20 cellular contexts compared by ENCODE assay signal in the genomic region with DNA sequence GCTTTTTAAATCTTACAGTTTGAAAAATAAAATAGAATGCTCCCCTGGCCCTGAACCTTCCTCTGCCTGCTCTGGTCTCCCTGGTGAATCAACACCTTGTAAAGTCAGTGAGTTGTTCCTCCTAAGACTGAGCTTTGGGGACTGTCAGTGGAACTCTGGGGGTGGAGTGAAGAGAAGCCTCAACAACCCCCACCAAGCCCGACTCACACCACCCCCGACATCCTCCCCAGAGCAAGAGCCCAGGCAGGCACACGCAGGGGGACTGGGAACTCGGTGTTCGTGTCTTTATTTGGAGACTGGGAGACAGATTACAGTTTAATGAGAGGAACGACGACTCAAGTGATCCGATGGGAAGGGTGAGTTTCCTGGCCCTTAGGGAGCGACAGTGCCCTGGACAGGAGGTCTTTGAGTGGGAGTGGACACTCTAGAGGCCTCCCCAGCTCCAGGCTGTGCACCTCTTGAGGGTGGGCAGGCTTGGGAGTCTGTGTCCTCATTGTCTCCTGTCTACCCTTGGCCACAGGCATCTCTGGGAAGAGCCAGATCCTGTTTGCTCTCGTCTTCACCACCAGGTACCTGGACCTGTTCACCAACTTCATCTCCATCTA. TPM values are rescaled to one million over a fixed set of nuclear protein-coding genes. Genes with fewer than 3 reads are reported as not detected.
"Had no signal": no experiment of that assay in that cellular context is flagged by ENCODE, and none has a peak within 500 bp of the region (broad histone marks: within the 10 kb centered on the region; RNA-seq: fewer than 3 reads in every experiment).

No MANE protein-coding gene starts in this region.

- H3K4me1 ChIP-seq: ascending aorta, breast epithelium, lower lobe of right lung had no signal

- H3K9me3 ChIP-seq: ascending aorta, breast epithelium, esophagus squamous epithelium, lower lobe of right lung, pancreas, thoracic aorta had no signal

- H3K36me3 ChIP-seq: ascending aorta, breast epithelium, lower lobe of right lung, pancreas, thoracic aorta had no signal

- H3K36me3 Mint-ChIP-seq: activated naive CD4-positive, alpha-beta T cell treated with anti-CD3 and anti-CD28 coated beads, Interleukin-2, amount 50 U/mL, for 24 hours; stimulated activated naive B cell treated with anti-CD40 and anti-IgM and Interleukin-4, amounts not matched to agents 10 μg/mL and 1 μg/mL and 100 μg/mL, for 72 hours; WTC11 had no signal

- H3K27ac ChIP-seq: ascending aorta, breast epithelium, esophagus squamous epithelium, lower lobe of right lung, pancreas, thoracic aorta had no signal

- H3K27ac Mint-ChIP-seq: activated CD4-positive, alpha-beta T cell treated with anti-CD3 and anti-CD28 coated beads for 36 hours; activated naive CD4-positive, alpha-beta T cell treated with anti-CD3 and anti-CD28 coated beads, Interleukin-2, amount 50 U/mL, for 24 hours; dendritic cell treated with granulocyte-macrophage colony-stimulating factor and Interleukin-4, amounts not matched to agents 40 ng/mL and 50 ng/mL, for 4 days; nephron progenitor cell; stimulated activated naive B cell treated with anti-CD40 and anti-IgM and Interleukin-4, amounts not matched to agents 10 μg/mL and 1 μg/mL and 100 μg/mL, for 72 hours; WTC11 had no signal

- H3K4me1 Mint-ChIP-seq: activated CD4-positive, alpha-beta T cell treated with anti-CD3 and anti-CD28 coated beads for 36 hours; activated naive CD4-positive, alpha-beta T cell treated with anti-CD3 and anti-CD28 coated beads, Interleukin-2, amount 50 U/mL, for 24 hours; stimulated activated naive B cell treated with anti-CD40 and anti-IgM and Interleukin-4, amounts not matched to agents 10 μg/mL and 1 μg/mL and 100 μg/mL, for 72 hours; WTC11 had no signal

- H3K4me3 Mint-ChIP-seq: activated CD4-positive, alpha-beta T cell treated with anti-CD3 and anti-CD28 coated beads for 36 hours; activated naive CD4-positive, alpha-beta T cell treated with anti-CD3 and anti-CD28 coated beads, Interleukin-2, amount 50 U/mL, for 24 hours; dendritic cell treated with granulocyte-macrophage colony-stimulating factor and Interleukin-4, amounts not matched to agents 40 ng/mL and 50 ng/mL, for 4 days; nephron progenitor cell; stimulated activated naive B cell treated with anti-CD40 and anti-IgM and Interleukin-4, amounts not matched to agents 10 μg/mL and 1 μg/mL and 100 μg/mL, for 72 hours; WTC11 had no signal

- H3K4me3 ChIP-seq: ascending aorta, breast epithelium, esophagus squamous epithelium, lower lobe of right lung, pancreas, thoracic aorta had no signal

- DNase-seq: activated CD4-positive, alpha-beta T cell treated with anti-CD3 and anti-CD28 coated beads for 36 hours; activated CD4-positive, alpha-beta T cell treated with anti-CD3 and anti-CD28 coated beads, Interleukin-2, amount 50 U/mL, for 48 hours; activated gamma-delta T cell; cerebellar nuclear complex; effector memory CD4-positive, alpha-beta T cell; esophagus squamous epithelium; left cardiac atrium; lower lobe of right lung; nephron progenitor cell; pancreas; stimulated activated CD4-positive, alpha-beta T cell treated with anti-CD3 and anti-CD28 coated beads, Interleukin-4, amount 100 ng/mL, for 4 hours; stimulated activated naive B cell treated with anti-CD40 and anti-IgM and Interleukin-4, amounts not matched to agents 10 μg/mL and 1 μg/mL and 100 μg/mL, for 72 hours had no signal

- ATAC-seq: activated CD4-positive, alpha-beta T cell treated with anti-CD3 and anti-CD28 coated beads for 36 hours; left cardiac atrium; lower lobe of right lung; pancreas; sciatic nerve; stimulated activated naive B cell treated with anti-CD40 and anti-IgM and Interleukin-4, amounts not matched to agents 10 μg/mL and 1 μg/mL and 100 μg/mL, for 72 hours; WTC11 had no signal

- H3K27me3 ChIP-seq: ascending aorta, breast epithelium, esophagus squamous epithelium, pancreas had no signal

- H3K9me3 Mint-ChIP-seq: activated naive CD4-positive, alpha-beta T cell treated with anti-CD3 and anti-CD28 coated beads, Interleukin-2, amount 50 U/mL, for 24 hours; dendritic cell treated with granulocyte-macrophage colony-stimulating factor and Interleukin-4, amounts not matched to agents 40 ng/mL and 50 ng/mL, for 4 days; nephron progenitor cell; stimulated activated naive B cell treated with anti-CD40 and anti-IgM and Interleukin-4, amounts not matched to agents 10 μg/mL and 1 μg/mL and 100 μg/mL, for 72 hours; WTC11 had no signal

- H3K27me3 Mint-ChIP-seq: activated CD4-positive, alpha-beta T cell treated with anti-CD3 and anti-CD28 coated beads for 36 hours; activated naive CD4-positive, alpha-beta T cell treated with anti-CD3 and anti-CD28 coated beads, Interleukin-2, amount 50 U/mL, for 24 hours had no signal

RNA-seq across cellular contexts. Expression of a gene that starts 19.1 kb away (rescaled TPM):
- total RNA-seq: activated CD4-positive, alpha-beta T cell treated with anti-CD3 and anti-CD28 coated beads for 36 hours; ascending aorta; breast epithelium; esophagus squamous epithelium; lower lobe of right lung; pancreas; thoracic aorta; ureter had no signal
